ENCODE assay signal across 1 cellular context in the genomic region with DNA sequence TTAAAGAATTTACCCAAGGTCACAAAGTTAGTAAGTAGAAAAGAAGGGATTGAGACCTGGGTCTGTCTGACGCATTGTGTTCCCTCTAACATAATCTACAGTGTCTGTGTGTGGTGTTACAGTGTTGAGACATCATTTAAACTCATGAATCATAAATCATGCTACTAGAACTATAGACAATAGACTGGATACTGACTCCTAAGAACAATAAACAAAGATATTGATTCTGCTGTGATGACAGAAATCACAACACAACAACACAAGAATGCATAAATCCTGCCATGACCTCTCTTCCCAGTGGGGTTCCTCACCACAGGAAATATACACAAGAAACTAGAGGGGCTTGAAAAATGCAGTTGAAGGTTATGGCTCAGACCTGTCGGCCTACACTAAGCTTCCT.
TF ChIP-seq lines count a peak whose summit lies in the region.

No MANE protein-coding gene starts in this region.

TF ChIP-seq in HEK293, 187 proteins besides CTCF, POLR2A, EP300 and RAD21 (continued from another document):
- TF ChIP-seq, protein P1, sequence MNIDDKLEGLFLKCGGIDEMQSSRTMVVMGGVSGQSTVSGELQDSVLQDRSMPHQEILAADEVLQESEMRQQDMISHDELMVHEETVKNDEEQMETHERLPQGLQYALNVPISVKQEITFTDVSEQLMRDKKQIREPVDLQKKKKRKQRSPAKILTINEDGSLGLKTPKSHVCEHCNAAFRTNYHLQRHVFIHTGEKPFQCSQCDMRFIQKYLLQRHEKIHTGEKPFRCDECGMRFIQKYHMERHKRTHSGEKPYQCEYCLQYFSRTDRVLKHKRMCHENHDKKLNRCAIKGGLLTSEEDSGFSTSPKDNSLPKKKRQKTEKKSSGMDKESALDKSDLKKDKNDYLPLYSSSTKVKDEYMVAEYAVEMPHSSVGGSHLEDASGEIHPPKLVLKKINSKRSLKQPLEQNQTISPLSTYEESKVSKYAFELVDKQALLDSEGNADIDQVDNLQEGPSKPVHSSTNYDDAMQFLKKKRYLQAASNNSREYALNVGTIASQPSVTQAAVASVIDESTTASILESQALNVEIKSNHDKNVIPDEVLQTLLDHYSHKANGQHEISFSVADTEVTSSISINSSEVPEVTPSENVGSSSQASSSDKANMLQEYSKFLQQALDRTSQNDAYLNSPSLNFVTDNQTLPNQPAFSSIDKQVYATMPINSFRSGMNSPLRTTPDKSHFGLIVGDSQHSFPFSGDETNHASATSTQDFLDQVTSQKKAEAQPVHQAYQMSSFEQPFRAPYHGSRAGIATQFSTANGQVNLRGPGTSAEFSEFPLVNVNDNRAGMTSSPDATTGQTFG (tag by site-specific recombination; IDR thresholded peaks at IDR 0.05; ENCODE audit: borderline replicate concordance) = peak; percentile 58; the same call in 1 of the 2 replicates
- no peak for TF ChIP-seq ZNF416 (tag by site-specific recombination; IDR thresholded peaks at IDR 0.05)
